In genomic region chr4:120062663-120063195, GRCh38 we compare ENCODE assay signal across 11 cellular contexts. TPM values are rescaled to one million over a fixed set of nuclear protein-coding genes. Genes with fewer than 3 reads are reported as not detected.
A peak's percentile ranks its signal among the peaks of the same experiment; 100 is the strongest.
DNase-seq lines count a peak whose midpoint lies in the region; ATAC-seq and TF ChIP-seq lines count a peak whose summit lies in the region.
"Had no signal": no experiment of that assay in that cellular context is flagged by ENCODE, and none has a peak within 500 bp of the region (broad histone marks: within the 10 kb centered on the region; RNA-seq: fewer than 3 reads in every experiment).

No MANE protein-coding gene starts in this region.

- H3K36me3 Mint-ChIP-seq in CD4-positive, alpha-beta memory T cell = peaks cover 20 to 25% of the 10 kb centered on the region in 2 donors

- H3K9ac ChIP-seq in SK-N-MC (ENCODE audit: insufficient read length) = peak overlapping the region; percentile 2

- TF ChIP-seq CTCF in fibroblast of mammary gland (conservative IDR thresholded peaks at IDR 0.05; ENCODE audit: control insufficient read depth, insufficient read depth, low read depth, low read length) (no peak), RWPE1 (conservative IDR thresholded peaks at IDR 0.05; ENCODE audit: low read depth) (no peak)

- POLR2A ChIA-PET in CD4-positive, alpha-beta memory T cell (lab: Charles Lee; ENCODE audit: partially characterized antibody) = no interaction called here
- POLR2A ChIA-PET in RWPE1 (lab: Yijun Ruan, JAX; ENCODE audit: low non-redundant PET) = no interaction called here

- H2AFZ ChIP-seq in ACC112 (ENCODE audit: low read length, unreplicated experiment) = no peak overlapping the region

- H3K27me3 ChIP-seq in ACC112 (ENCODE audit: insufficient read depth, low read length) = no peaks in the 10 kb centered on the region
- no peaks in the 10 kb centered on the region for H3K27me3 ChIP-seq in CD4-positive, alpha-beta memory T cell (ENCODE audit: insufficient read depth, low read length)
- H3K27me3 ChIP-seq: left lung had no signal

- H3K27ac Mint-ChIP-seq in CD4-positive, alpha-beta memory T cell = peak overlapping the region; percentile 24 to 96 (median 62)

- CTCF ChIA-PET in CD4-positive, alpha-beta memory T cell (lab: Charles Lee; ENCODE audit: partially characterized antibody) = interaction anchor here (0.5 to 1.4 kb wide), 4 partner anchors 8 to 1231 kb away, joined by 3 read pairs; no protein-coding TSS in a partner anchor
- CTCF ChIA-PET in RWPE1 (lab: Yijun Ruan, JAX) = interaction anchor here (0.6 kb wide), 1 partner anchor 858 kb away, joined by 3 read pairs; no protein-coding TSS in a partner anchor

- H3K9me3 ChIP-seq in CD4-positive, alpha-beta memory T cell (ENCODE audit: control insufficient read depth in 1 of 2, low read length in 2 of 2) = no peaks in the 10 kb centered on the region
- no peaks in the 10 kb centered on the region for H3K9me3 ChIP-seq in SK-N-MC (ENCODE audit: low read depth, low read length)
- H3K9me3 ChIP-seq: HAP-1, left lung had no signal

- H3K9me3 Mint-ChIP-seq in CD4-positive, alpha-beta memory T cell = no peaks in the 10 kb centered on the region

- H3K79me2 ChIP-seq in ACC112 (ENCODE audit: control insufficient read depth, insufficient read depth, low read length, unreplicated experiment) = peaks cover 60% of the 10 kb centered on the region

- peak overlapping the region in 5 of 8 donors; percentile 10 to 47 (median 34) for H3K4me3 Mint-ChIP-seq in CD4-positive, alpha-beta memory T cell

- peaks cover 28 to 57% (median 40%) of the 10 kb centered on the region in 4 donors for H3K4me1 Mint-ChIP-seq in CD4-positive, alpha-beta memory T cell

- H3K36me3 ChIP-seq in ACC112 (ENCODE audit: insufficient read depth, low read length) = peaks cover 26% of the 10 kb centered on the region; the same call in 1 of the 2 replicates
- peaks cover 7% of the 10 kb centered on the region for H3K36me3 ChIP-seq in CD4-positive, alpha-beta memory T cell (ENCODE audit: insufficient read depth, low read length)
- H3K36me3 ChIP-seq in SK-N-MC (ENCODE audit: insufficient read depth, low read length) = peaks cover 73% of the 10 kb centered on the region
- H3K36me3 ChIP-seq: left lung had no signal

- intact Hi-C loops in CD4-positive, alpha-beta memory T cell (cut with micrococcal nuclease) = no loop called here

- H3K4me1 ChIP-seq in ACC112 (ENCODE audit: control insufficient read depth, insufficient read depth, low read length, unreplicated experiment) = peaks cover 44% of the 10 kb centered on the region
- H3K4me1 ChIP-seq in CD4-positive, alpha-beta memory T cell (ENCODE audit: insufficient read depth, low read length) = peaks cover 38% of the 10 kb centered on the region

- H3K4me3 ChIP-seq in ACC112 (ENCODE audit: low read depth, low read length) (peak overlapping the region; percentile 28), SK-N-MC (no peak overlapping the region), fibroblast of mammary gland (ENCODE audit: control insufficient read depth, low read depth, low read length) (no peak overlapping the region)
- no peak overlapping the region for H3K4me3 ChIP-seq in CD4-positive, alpha-beta memory T cell (ENCODE audit: low read length in 2 of 2)
- H3K4me3 ChIP-seq: HAP-1, left lung had no signal

- no peak for ATAC-seq in HG02938 (IDR thresholded peaks at IDR 0.05; ENCODE audit: unreplicated experiment)
- ATAC-seq in HG02763 (IDR thresholded peaks at IDR 0.05; ENCODE audit: unreplicated experiment) = no peak
- ATAC-seq: left lung, right cardiac atrium had no signal

- H3K27me3 Mint-ChIP-seq in CD4-positive, alpha-beta memory T cell = no peaks in the 10 kb centered on the region

- H3K27ac ChIP-seq in ACC112 (ENCODE audit: low read depth, low read length) (0 out of 2 replicates have a peak overlapping the region, but pooled peaks have one; percentile 7), SK-N-MC (no peak overlapping the region), RWPE1 (no peak overlapping the region)
- H3K27ac ChIP-seq in CD4-positive, alpha-beta memory T cell (ENCODE audit: low read depth, low read length) = peak overlapping the region; percentile 6
- H3K27ac ChIP-seq: left lung had no signal

- no peak for DNase-seq in CD4-positive, alpha-beta memory T cell
- no peak for DNase-seq in SK-N-MC (ENCODE audit: low read depth, low spot score)
- peak; percentile 30 for DNase-seq in fibroblast of mammary gland (ENCODE audit: low read depth)
- no peak for DNase-seq in RWPE1 (ENCODE audit: low spot score)
- DNase-seq: activated CD4-positive, alpha-beta T cell treated with anti-CD3 and anti-CD28 coated beads, Interleukin-2, amount 50 U/mL, for 4 hours; left lung; right cardiac atrium had no signal

RNA-seq across cellular contexts. Expression of gene MAD2L1, which starts 3.9 kb away (rescaled TPM):
- total RNA-seq in CD4-positive, alpha-beta memory T cell = 1 to 10 TPM; 8.0 to 9.9 TPM
- polyA plus RNA-seq in CD4-positive, alpha-beta memory T cell = 10 to 100 TPM; 14.0 to 24.3 TPM

Comparison
In these comparisons a context has a peak if more than half of its experiments do, and no peak if none do; other contexts are left out.
1. H3K27ac ChIP-seq: peak in ACC112 (single experiment) and CD4-positive, alpha-beta memory T cell (single experiment); none in SK-N-MC (single experiment) and RWPE1 (single experiment).